8 cellular contexts compared by ENCODE assay signal in genomic region chr3:108552267-108553159, GRCh38. TPM values are rescaled to one million over a fixed set of nuclear protein-coding genes. Genes with fewer than 3 reads are reported as not detected.
A peak's percentile ranks its signal among the peaks of the same experiment; 100 is the strongest.
DNase-seq lines count a peak whose midpoint lies in the region; ATAC-seq, FAIRE-seq and TF ChIP-seq lines count a peak whose summit lies in the region.

No MANE protein-coding gene starts in this region.

- no peak overlapping the region for H3K27ac ChIP-seq in GM12878 (ENCODE audit: control insufficient read depth, insufficient read depth)

- no peaks in the 10 kb centered on the region for H3K9me3 ChIP-seq in GM12878 (replicated peaks; ENCODE audit: control insufficient read depth, insufficient read depth, low read length)

- WGBS in GM12878 (ENCODE audit: insufficient coverage, insufficient replicate concordance, low lambda C conversion rate, missing lambda C conversion rate): 58% methylated on average over 4 of the region's 4 CpGs

- no peaks in the 10 kb centered on the region for H3K27me3 ChIP-seq in GM12878 (replicated peaks in 1 of 2; ENCODE audit: control insufficient read depth in 2 of 2, insufficient read depth in 2 of 2, low read length in 1 of 2)

- no peak overlapping the region for H3K9ac ChIP-seq in GM12878 (ENCODE audit: control insufficient read depth, insufficient read depth, low read length)

- POLR2A ChIA-PET in GM12878 (lab: Charles Lee): interaction anchor here (0.6 to 0.8 kb wide), 2 partner anchors 27 to 55 kb away, joined by 3 to 4 read pairs; no protein-coding TSS in a partner anchor

- no peaks in the 10 kb centered on the region for H3K4me1 ChIP-seq in GM12878 (ENCODE audit: control insufficient read depth, insufficient read depth, low read length)

- peak; percentile 63 for TF ChIP-seq RAD21 in GM12878 (IDR thresholded peaks at IDR 0.05; ENCODE audit: insufficient read depth, low read depth, low read length)

- no peak overlapping the region for H3K4me3 ChIP-seq in GM12878

- peak; percentile 28 to 57 (median 30); a peak in 4 of 6 replicates for TF ChIP-seq CTCF in GM12878 (IDR thresholded peaks at IDR 0.05 in 2 of 3, conservative IDR thresholded peaks at IDR 0.05 in 1 of 3; ENCODE audit: control insufficient read depth in 2 of 3, extremely low read depth in 1 of 3, insufficient read depth in 1 of 3, low read depth in 3 of 3, low read length in 3 of 3)

- no peak for TF ChIP-seq EP300 in GM12878 (IDR thresholded peaks at IDR 0.05; ENCODE audit: borderline replicate concordance in 1 of 2, control insufficient read depth in 1 of 2, low read depth in 2 of 2, low read length in 2 of 2)

- DNase-seq in GM04504 (ENCODE audit: low read depth) (peak; percentile 14), NCI-H2196 (lab: John Stamatoyannopoulos, UW; ENCODE audit: unreplicated experiment) (peak; percentile 69), GM12878 (ENCODE audit: low read depth, low spot score) (no peak), immature natural killer cell (peak; percentile 30 to 50 (median 47)), stromal cell of bone marrow (ENCODE audit: low read depth) (peak; percentile 32), COLO668 (lab: John Stamatoyannopoulos, UW; ENCODE audit: unreplicated experiment) (no peak), cortex of kidney (lab: John Stamatoyannopoulos, UW) (no peak)

- FAIRE-seq in GM12878 (lab: Jason Lieb, UNC): peak; percentile 56

- no peak for TF ChIP-seq POLR2A in GM12878 (IDR thresholded peaks at IDR 0.05; ENCODE audit: low read depth, low read length)

- no peaks in the 10 kb centered on the region for H3K79me2 ChIP-seq in GM12878 (ENCODE audit: control insufficient read depth, insufficient read depth, low read length)

- ATAC-seq in HG02623 (IDR thresholded peaks at IDR 0.05; ENCODE audit: unreplicated experiment): peak; percentile 48
- ATAC-seq in GM12878: peak; percentile 71

- no peak overlapping the region for H3K27ac Mint-ChIP-seq in immature natural killer cell

- RAD21 ChIA-PET in GM12878 (lab: Charles Lee; ENCODE audit: unreplicated experiment): interaction anchor here (0.6 to 4.0 kb wide), 13 partner anchors 9 to 1316 kb away, joined by 3 to 50 read pairs (median 6); no protein-coding TSS in a partner anchor

- BruUV-seq in GM12878 (replicated peaks; lab: Mats Ljungman, UMichigan): no TSS peak

- H3K27me3 Mint-ChIP-seq in immature natural killer cell (ENCODE audit: low read depth in 3 of 3): no peaks in the 10 kb centered on the region

- SMC1A ChIA-PET in GM12878 (lab: Charles Lee; ENCODE audit: uncharacterized antibody, unreplicated experiment): interaction anchor here (0.6 to 5.6 kb wide), 21 partner anchors 9 to 147 kb away, joined by 3 to 98 read pairs (median 5); partner anchors contain the start of genes CIP2A, DZIP3 and MYH15

- intact Hi-C loops in GM12878 (cut with micrococcal nuclease; ENCODE audit: unreplicated experiment): loop anchor here (1.0 kb wide), 1 partner anchor 63 kb away; no protein-coding TSS in a partner anchor

- no peak overlapping the region for H3K4me2 ChIP-seq in GM12878 (ENCODE audit: control insufficient read depth, insufficient read depth)

- H4K20me1 ChIP-seq in GM12878 (ENCODE audit: control insufficient read depth, insufficient read depth): no peaks in the 10 kb centered on the region

- no peaks in the 10 kb centered on the region for H3K36me3 Mint-ChIP-seq in immature natural killer cell

- H3K4me3 Mint-ChIP-seq in immature natural killer cell: no peak overlapping the region

- H2AFZ ChIP-seq in GM12878 (ENCODE audit: control insufficient read depth, low read depth, low read length): no peak overlapping the region

- H3K9me3 Mint-ChIP-seq in immature natural killer cell: no peaks in the 10 kb centered on the region

- in situ Hi-C loops in GM12878 (cut with MboI): loop anchor here (10.0 kb wide), 1 partner anchor 58 kb away; no protein-coding TSS in a partner anchor

- no peaks in the 10 kb centered on the region for H3K4me1 Mint-ChIP-seq in immature natural killer cell

- H3K36me3 ChIP-seq in GM12878 (ENCODE audit: control insufficient read depth in 2 of 2, insufficient read depth in 2 of 2, low read length in 1 of 2): peaks cover 0 to 17% of the 10 kb centered on the region in 2 experiments; a peak in 3 of 4 replicates

- CTCF ChIA-PET in GM12878 (lab: Yijun Ruan, JAX): interaction anchor here (0.6 to 7.1 kb wide), 36 partner anchors 7 to 892 kb away, joined by 3 to 113 read pairs (median 5); partner anchors contain the start of genes CIP2A and DZIP3

TF ChIP-seq in GM12878, 131 proteins besides CTCF, POLR2A, EP300 and RAD21:
- TF ChIP-seq SMC3 (IDR thresholded peaks at IDR 0.05; ENCODE audit: borderline replicate concordance, low read length) (peak; percentile 63; the same call in 1 of the 2 replicates), SMAD5 (IDR thresholded peaks at IDR 0.05; ENCODE audit: low read depth) (no peak), JUNB (IDR thresholded peaks at IDR 0.05) (0 out of 2 replicates have a peak, but pooled peaks have one; percentile 19), SREBF1 (IDR thresholded peaks at IDR 0.05; ENCODE audit: low read length) (no peak), SREBF2 (IDR thresholded peaks at IDR 0.05; ENCODE audit: low read length) (no peak), CBX3 (IDR thresholded peaks at IDR 0.05; ENCODE audit: borderline replicate concordance, low read depth) (no peak)

RNA-seq across cellular contexts. Expression of gene CIP2A, which starts 36.7 kb away (rescaled TPM):
- 72.9 and 81.9 TPM in 2 replicates for total RNA-seq in GM12878 (2013; cell fraction: nucleolus; rRNA removed)
- 28.6 and 37.2 TPM in 2 replicates for total RNA-seq in GM12878 (2014; rRNA removed)
- total RNA-seq in GM12878 (2014; rRNA removed; fragmentation: Illumina TruSeq; extraction: Trizol): 26.2 and 32.3 TPM in 2 replicates
- 25.8 and 26.6 TPM in 2 replicates for total RNA-seq in GM12878 (2021)
- polyA plus RNA-seq in GM12878 (2011; ENCODE audit: low read depth): 5.7 TPM
- polyA plus RNA-seq in GM12878 (2011; rRNA removed): 28.7 and 39.5 TPM in 2 replicates
- polyA plus RNA-seq in GM12878 (2011; cell fraction: cytosol; rRNA removed): 17.9 and 33.3 TPM in 2 replicates
- 67.2 and 84.8 TPM in 2 replicates for polyA plus RNA-seq in GM12878 (2011; cell fraction: nucleus; rRNA removed)
- polyA plus RNA-seq in GM12878 (2012): 11.1 and 12.2 TPM in 2 replicates
- polyA plus RNA-seq in GM12878 (2014; fragmentation: Illumina TruSeq; extraction: Trizol): 29.7 and 33.9 TPM in 2 replicates
- 10 to 100 TPM; 12.5 to 18.8 TPM for polyA plus RNA-seq in GM12878 (2014; fragmentation: Nextera tagmentation; extraction: Ambion mirVana)
- polyA plus RNA-seq in GM12878 (2014; rRNA removed): 14.9 and 28.2 TPM in 2 replicates
- polyA plus RNA-seq in GM12878 (2016; fragmentation: Nextera tagmentation; extraction: Ambion mirVana): 10 to 100 TPM; 25.2 to 26.4 TPM
- 116 and 139 TPM in 2 replicates for polyA minus RNA-seq in GM12878 (2011; rRNA and poly(A)+ RNA removed)
- 9.5 and 14.3 TPM in 2 replicates for polyA minus RNA-seq in GM12878 (2011; cell fraction: cytosol; rRNA and poly(A)+ RNA removed)
- polyA minus RNA-seq in GM12878 (2011; cell fraction: nucleus; rRNA and poly(A)+ RNA removed): 77.1 and 117 TPM in 2 replicates
- 1 to 10 TPM in 2 of 3 donors, not detected in 1; 1.4 to 2.3 TPM for polyA plus RNA-seq in immature natural killer cell

RNA-seq across cellular contexts. Expression of gene DZIP3, which starts 37.0 kb away (rescaled TPM):
- 33.6 and 37.3 TPM in 2 replicates for total RNA-seq in GM12878 (2013; cell fraction: nucleolus; rRNA removed)
- total RNA-seq in GM12878 (2014; rRNA removed): 5.8 and 8.4 TPM in 2 replicates
- total RNA-seq in GM12878 (2014; rRNA removed; fragmentation: Illumina TruSeq; extraction: Trizol): 10.1 and 10.3 TPM in 2 replicates
- total RNA-seq in GM12878 (2021): 8.9 and 9.3 TPM in 2 replicates
- polyA plus RNA-seq in GM12878 (2011; ENCODE audit: low read depth): 7.4 TPM
- polyA plus RNA-seq in GM12878 (2011; rRNA removed): 15.6 and 27.7 TPM in 2 replicates
- 5.3 and 5.4 TPM in 2 replicates for polyA plus RNA-seq in GM12878 (2011; cell fraction: cytosol; rRNA removed)
- polyA plus RNA-seq in GM12878 (2011; cell fraction: nucleus; rRNA removed): 23.6 and 31.4 TPM in 2 replicates
- 8.4 and 10.7 TPM in 2 replicates for polyA plus RNA-seq in GM12878 (2012)
- 9.0 and 11.7 TPM in 2 replicates for polyA plus RNA-seq in GM12878 (2014; fragmentation: Illumina TruSeq; extraction: Trizol)
- 1 to 10 TPM; 4.3 to 7.8 TPM for polyA plus RNA-seq in GM12878 (2014; fragmentation: Nextera tagmentation; extraction: Ambion mirVana)
- 4.6 and 5.4 TPM in 2 replicates for polyA plus RNA-seq in GM12878 (2014; rRNA removed)
- polyA plus RNA-seq in GM12878 (2016; fragmentation: Nextera tagmentation; extraction: Ambion mirVana): 10 to 100 TPM; 10.8 to 11.6 TPM
- 10.6 and 17.6 TPM in 2 replicates for polyA minus RNA-seq in GM12878 (2011; rRNA and poly(A)+ RNA removed)
- 3.7 and 4.3 TPM in 2 replicates for polyA minus RNA-seq in GM12878 (2011; cell fraction: cytosol; rRNA and poly(A)+ RNA removed)
- polyA minus RNA-seq in GM12878 (2011; cell fraction: nucleus; rRNA and poly(A)+ RNA removed): 17.8 and 20.5 TPM in 2 replicates
- polyA plus RNA-seq in immature natural killer cell: 10 to 100 TPM in 1 of 3 donors, 1 to 10 TPM in 2; 6.8 to 11.7 (median 9.8) TPM

RNA-seq across cellular contexts. Expression of gene MYH15, which starts 42.1 kb away (rescaled TPM):
- total RNA-seq in GM12878 (2013; cell fraction: nucleolus; rRNA removed): 3.5 TPM in 2 replicates
- total RNA-seq in GM12878 (2014; rRNA removed) (0.06 and 0.16 TPM in 2 replicates), GM12878 (2014; rRNA removed; fragmentation: Illumina TruSeq; extraction: Trizol) (0.09 and 0.13 TPM in 2 replicates), GM12878 (2021) (0.05 and 0.13 TPM in 2 replicates)
- 0.05 TPM for polyA plus RNA-seq in GM12878 (2011; ENCODE audit: low read depth)
- polyA plus RNA-seq in GM12878 (2011; rRNA removed) (0.27 and 0.40 TPM in 2 replicates), GM12878 (2014; fragmentation: Illumina TruSeq; extraction: Trizol) (0.07 and 0.13 TPM in 2 replicates), GM12878 (2014; fragmentation: Nextera tagmentation; extraction: Ambion mirVana) (under 1 TPM; 0.06 to 0.09 TPM), GM12878 (2014; rRNA removed) (0.05 and 0.13 TPM in 2 replicates), GM12878 (2016; fragmentation: Nextera tagmentation; extraction: Ambion mirVana) (under 1 TPM in 1 of 2 experiments, not detected in 1; 0.12 TPM), immature natural killer cell (not detected)
- 0.12 TPM in 2 replicates for polyA plus RNA-seq in GM12878 (2011; cell fraction: cytosol; rRNA removed)
- polyA plus RNA-seq in GM12878 (2011; cell fraction: nucleus; rRNA removed): 0.99 and 1.2 TPM in 2 replicates
- polyA plus RNA-seq in GM12878 (2012): 0.13 and 0.14 TPM in 2 replicates
- polyA minus RNA-seq in GM12878 (2011; rRNA and poly(A)+ RNA removed): 0.21 and 0.66 TPM in 2 replicates
- 0.27 TPM in 1 of 2 replicates, not detected in the other for polyA minus RNA-seq in GM12878 (2011; cell fraction: cytosol; rRNA and poly(A)+ RNA removed)
- 0.73 and 0.96 TPM in 2 replicates for polyA minus RNA-seq in GM12878 (2011; cell fraction: nucleus; rRNA and poly(A)+ RNA removed)

Comparison
In these comparisons a context has a peak if more than half of its experiments do, and no peak if none do; other contexts are left out.
1. DNase-seq: peak in GM04504 (single experiment), NCI-H2196 (single experiment), immature natural killer cell (3 of 3) and stromal cell of bone marrow (single experiment); none in GM12878 (single experiment), COLO668 (single experiment) and cortex of kidney (single experiment).